Comparison of ENCODE assay signal across 30 cellular contexts in genomic region chr17:39939031-39939430, GRCh38. TPM values are rescaled to one million over a fixed set of nuclear protein-coding genes. Genes with fewer than 3 reads are reported as not detected.
DNase-seq lines count a peak whose midpoint lies in the region; ATAC-seq, FAIRE-seq and TF ChIP-seq lines count a peak whose summit lies in the region.
"Had no signal": no experiment of that assay in that cellular context is flagged by ENCODE, and none has a peak within 500 bp of the region (broad histone marks: within the 10 kb centered on the region; RNA-seq: fewer than 3 reads in every experiment).

No MANE protein-coding gene starts in this region.

- intact Hi-C loops in HepG2 (cut with micrococcal nuclease; ENCODE audit: unreplicated experiment) (loop anchor here (2.0 kb wide), 1 partner anchor 14 kb away; no protein-coding TSS in a partner anchor), right lobe of liver (cut with DNase I) (no loop called here)

- H3K36me3 ChIP-seq in HepG2 (replicated peaks in 1 of 2; ENCODE audit: control insufficient read depth in 1 of 2, insufficient read depth in 2 of 2, low read length in 2 of 2) = no peaks in the 10 kb centered on the region
- no peaks in the 10 kb centered on the region for H3K36me3 ChIP-seq in right lobe of liver
- H3K36me3 ChIP-seq: heart left ventricle, upper lobe of left lung had no signal

- H3K4me3 ChIP-seq in HepG2 (replicated peaks in 1 of 3; ENCODE audit: insufficient read depth in 1 of 3, low read depth in 2 of 3, low read length in 3 of 3) (no peak overlapping the region), right lobe of liver (no peak overlapping the region), fibroblast of mammary gland (ENCODE audit: control insufficient read depth, low read depth, low read length) (no peak overlapping the region)
- H3K4me3 ChIP-seq: heart left ventricle, SK-N-MC, upper lobe of left lung had no signal

- H3K4me1 ChIP-seq in HepG2 (ENCODE audit: insufficient read depth, low read length) (peaks cover 60% of the 10 kb centered on the region), right lobe of liver (peaks cover 0 to 11% (median 4%) of the 10 kb centered on the region in 4 donors)

- H3K79me2 ChIP-seq in HepG2 (ENCODE audit: insufficient read depth, low read length) = no peaks in the 10 kb centered on the region

- POLR2A ChIA-PET in HepG2 (lab: Yijun Ruan, JAX) = interaction anchor here (1.3 kb wide), 1 partner anchor 12 kb away, joined by 4 read pairs; the partner anchor contains the start of genes LRRC3C and ORMDL3

- H3K9ac ChIP-seq in HepG2 (ENCODE audit: insufficient read depth, low read depth, low read length) = no peak overlapping the region

- H4K20me1 ChIP-seq in HepG2 (ENCODE audit: insufficient read depth, low read length) = no peaks in the 10 kb centered on the region

- no peak for TF ChIP-seq RAD21 in HepG2 (CRISPR knock-in tag; IDR thresholded peaks at IDR 0.05)

- in situ Hi-C loops in HepG2 (cut with HindIII; ENCODE audit: extremely low pct_ligation_motif_present, low pct_unique_long_range_greater_than_20kb) = no loop called here

- H3K27ac ChIP-seq in HepG2 (ENCODE audit: extremely low read length, insufficient read depth, low read length) (no peak overlapping the region), right lobe of liver (no peak overlapping the region)
- H3K27ac ChIP-seq: SK-N-MC, upper lobe of left lung had no signal

- ATAC-seq in HepG2 = no peak
- ATAC-seq in right lobe of liver = no peak
- ATAC-seq in GM21390 (IDR thresholded peaks at IDR 0.05; ENCODE audit: unreplicated experiment) = no peak
- ATAC-seq in HG02938 (IDR thresholded peaks at IDR 0.05; ENCODE audit: unreplicated experiment) = no peak
- ATAC-seq in HG03139 (IDR thresholded peaks at IDR 0.05; ENCODE audit: unreplicated experiment) = no peak

- no peaks in the 10 kb centered on the region for H3K9me3 ChIP-seq in HepG2 (ENCODE audit: low read length)
- no peaks in the 10 kb centered on the region for H3K9me3 ChIP-seq in right lobe of liver
- H3K9me3 ChIP-seq: heart left ventricle, upper lobe of left lung had no signal

- WGBS in HepG2 (ENCODE audit: low lambda C conversion rate) = 100% methylated on average over 1 of the region's 1 CpG
- WGBS in right lobe of liver (ENCODE audit: insufficient coverage, low coverage, low lambda C conversion rate, missing lambda C conversion rate) = 100% methylated on average over 1 of the region's 1 CpG

- TF ChIP-seq EP300 in HepG2 (IDR thresholded peaks at IDR 0.05; ENCODE audit: low read depth in 2 of 2, low read length in 2 of 2) (no peak), HepG2 (CRISPR knock-in tag; IDR thresholded peaks at IDR 0.05; ENCODE audit: borderline replicate concordance) (no peak)

- CTCF ChIA-PET in HepG2 (lab: Yijun Ruan, JAX; ENCODE audit: low intra/inter-chr PET ratio, low total read pairs) = interaction anchor here (1.1 kb wide), 1 partner anchor 67 kb away, joined by 4 read pairs; no protein-coding TSS in a partner anchor

- BruUV-seq in HepG2 (replicated peaks; lab: Mats Ljungman, UMichigan) = no TSS peak

- H3K4me2 ChIP-seq in HepG2 (ENCODE audit: low read depth, low read length) = no peak overlapping the region

- no peak overlapping the region for H2AFZ ChIP-seq in HepG2 (ENCODE audit: low read length)

- TF ChIP-seq CTCF in HepG2 (CRISPR knock-in tag; IDR thresholded peaks at IDR 0.05) = no peak
- no peak for TF ChIP-seq CTCF in right lobe of liver (IDR thresholded peaks at IDR 0.05)
- TF ChIP-seq CTCF in fibroblast of mammary gland (conservative IDR thresholded peaks at IDR 0.05; ENCODE audit: control insufficient read depth, insufficient read depth, low read depth, low read length) = no peak

- DNase-seq in HepG2 (ENCODE audit: low spot score) (no peak), right lobe of liver (no peak), NCI-H69 (lab: John Stamatoyannopoulos, UW) (peak; percentile 15), fibroblast of mammary gland (ENCODE audit: low read depth) (peak; percentile 31), NCI-H345 (lab: John Stamatoyannopoulos, UW) (no peak)
- DNase-seq: activated CD4-positive, alpha-beta T cell treated with anti-CD3 and anti-CD28 coated beads, Interleukin-2, amount 50 U/mL, for 4 hours; activated CD8-positive, alpha-beta memory T cell treated with anti-CD3 and anti-CD28 coated beads, Interleukin-2, amount 50 U/mL, for 48 hours; activated effector memory CD4-positive, alpha-beta T cell treated with anti-CD3 and anti-CD28 coated beads, Interleukin-2, amount 50 U/mL, for 16 hours; activated naive CD8-positive, alpha-beta T cell treated with anti-CD3 and anti-CD28 coated beads, Interleukin-2, amount 10 ng/mL, durations not matched to agents 7 days and 5 days; GOT3; NCI-H1048; NCI-H187; NCI-H226; NCI-H774; occipital lobe; small intestine; stimulated activated CD4-positive, alpha-beta T cell treated with anti-CD3 and anti-CD28 coated beads, Interleukin-2, amount 100 ng/mL, for 24 hours; T-helper 9 cell; upper lobe of left lung had no signal

- TF ChIP-seq POLR2A in HepG2 (IDR thresholded peaks at IDR 0.05; ENCODE audit: insufficient read depth in 1 of 2, low read depth in 2 of 2, low read length in 2 of 2) (no peak), right lobe of liver (IDR thresholded peaks at IDR 0.05) (no peak)

- peaks cover 10 to 16% of the 10 kb centered on the region in 2 experiments; a peak in 3 of 5 replicates for H3K27me3 ChIP-seq in HepG2 (ENCODE audit: control insufficient read depth in 1 of 2, insufficient read depth in 2 of 2, low read length in 2 of 2)
- no peaks in the 10 kb centered on the region for H3K27me3 ChIP-seq in right lobe of liver
- H3K27me3 ChIP-seq: heart left ventricle, upper lobe of left lung had no signal

- FAIRE-seq in HepG2 (lab: Jason Lieb, UNC) = peak; percentile 44
- FAIRE-seq: D721Med, small intestine had no signal

RNA-seq across cellular contexts. Expression of gene LRRC3C, which starts 11.5 kb away (rescaled TPM):
- total RNA-seq in HepG2 (2016; rRNA removed; fragmentation: Illumina TruSeq; extraction: Trizol) (not detected in 2 replicates), right lobe of liver (not detected)
- total RNA-seq in HepG2 (2016; cell fraction: cytosol; rRNA removed; fragmentation: Illumina TruSeq; extraction: Trizol; ENCODE audit: low read depth) = not detected in 2 replicates
- total RNA-seq in HepG2 (2016; cell fraction: insoluble cytoplasmic fraction; rRNA removed; fragmentation: Illumina TruSeq; extraction: Trizol) = not detected in 2 replicates
- total RNA-seq in HepG2 (2016; cell fraction: membrane; rRNA removed; fragmentation: Illumina TruSeq; extraction: Trizol) = not detected in 2 replicates
- total RNA-seq in HepG2 (2016; cell fraction: nucleus; rRNA removed; fragmentation: Illumina TruSeq; extraction: Trizol) = not detected in 2 replicates
- polyA plus RNA-seq in HepG2 (2011; rRNA removed) = 0.10 and 0.17 TPM in 2 replicates
- 0.11 TPM in 1 of 2 replicates, not detected in the other for polyA plus RNA-seq in HepG2 (2011; cell fraction: cytosol; rRNA removed)
- polyA plus RNA-seq in HepG2 (2011; cell fraction: nucleus; rRNA removed) = not detected in 2 replicates
- not detected in 2 replicates for polyA plus RNA-seq in HepG2 (2012)
- not detected in 2 replicates for polyA plus RNA-seq in HepG2 (2016; cell fraction: cytosol; fragmentation: Illumina TruSeq; extraction: Trizol; ENCODE audit: low read depth)
- polyA plus RNA-seq in HepG2 (2016; cell fraction: insoluble cytoplasmic fraction; fragmentation: Illumina TruSeq; extraction: Trizol; ENCODE audit: low read depth) = not detected in 2 replicates
- polyA plus RNA-seq in HepG2 (2016; cell fraction: membrane; fragmentation: Illumina TruSeq; extraction: Trizol; ENCODE audit: low read depth) = not detected in 2 replicates
- polyA plus RNA-seq in HepG2 (2016; cell fraction: nucleus; fragmentation: Illumina TruSeq; extraction: Trizol; ENCODE audit: insufficient read depth, low read depth) = not detected in 2 replicates
- 0.24 TPM in 1 of 2 replicates, not detected in the other for polyA minus RNA-seq in HepG2 (2011; rRNA and poly(A)+ RNA removed; ENCODE audit: low replicate concordance)
- polyA minus RNA-seq in HepG2 (2011; cell fraction: cytosol; rRNA and poly(A)+ RNA removed) = not detected in 2 replicates
- not detected in 2 replicates for polyA minus RNA-seq in HepG2 (2011; cell fraction: nucleus; rRNA and poly(A)+ RNA removed)
- total RNA-seq: activated naive CD8-positive, alpha-beta T cell treated with anti-CD3 and anti-CD28 coated beads, Interleukin-2, amount 10 ng/mL, durations not matched to agents 7 days and 5 days; cerebellum; fibroblast of villous mesenchyme; heart left ventricle; LHCN-M2; occipital lobe; upper lobe of left lung; WTC11 had no signal
- polyA plus RNA-seq: CD14-positive monocyte, heart left ventricle, small intestine had no signal

RNA-seq across cellular contexts. Expression of gene ORMDL3, which starts 11.6 kb away (rescaled TPM):
- total RNA-seq in HepG2 (2016; rRNA removed; fragmentation: Illumina TruSeq; extraction: Trizol) (125 and 181 TPM in 2 replicates), right lobe of liver (100 to 1,000 TPM; 105 to 174 (median 128) TPM)
- total RNA-seq in HepG2 (2016; cell fraction: cytosol; rRNA removed; fragmentation: Illumina TruSeq; extraction: Trizol; ENCODE audit: low read depth) = 52.8 and 58.2 TPM in 2 replicates
- total RNA-seq in HepG2 (2016; cell fraction: insoluble cytoplasmic fraction; rRNA removed; fragmentation: Illumina TruSeq; extraction: Trizol) = 110 and 214 TPM in 2 replicates
- 136 and 143 TPM in 2 replicates for total RNA-seq in HepG2 (2016; cell fraction: membrane; rRNA removed; fragmentation: Illumina TruSeq; extraction: Trizol)
- 112 and 134 TPM in 2 replicates for total RNA-seq in HepG2 (2016; cell fraction: nucleus; rRNA removed; fragmentation: Illumina TruSeq; extraction: Trizol)
- 384 and 546 TPM in 2 replicates for polyA plus RNA-seq in HepG2 (2011; rRNA removed)
- polyA plus RNA-seq in HepG2 (2011; cell fraction: cytosol; rRNA removed) = 330 and 331 TPM in 2 replicates
- polyA plus RNA-seq in HepG2 (2011; cell fraction: nucleus; rRNA removed) = 319 and 431 TPM in 2 replicates
- 176 and 292 TPM in 2 replicates for polyA plus RNA-seq in HepG2 (2012)
- polyA plus RNA-seq in HepG2 (2016; cell fraction: cytosol; fragmentation: Illumina TruSeq; extraction: Trizol; ENCODE audit: low read depth) = 35.1 and 42.1 TPM in 2 replicates
- 81.8 and 96.3 TPM in 2 replicates for polyA plus RNA-seq in HepG2 (2016; cell fraction: insoluble cytoplasmic fraction; fragmentation: Illumina TruSeq; extraction: Trizol; ENCODE audit: low read depth)
- 72.9 and 81.6 TPM in 2 replicates for polyA plus RNA-seq in HepG2 (2016; cell fraction: membrane; fragmentation: Illumina TruSeq; extraction: Trizol; ENCODE audit: low read depth)
- 169 and 170 TPM in 2 replicates for polyA plus RNA-seq in HepG2 (2016; cell fraction: nucleus; fragmentation: Illumina TruSeq; extraction: Trizol; ENCODE audit: insufficient read depth, low read depth)
- polyA minus RNA-seq in HepG2 (2011; rRNA and poly(A)+ RNA removed; ENCODE audit: low replicate concordance) = 76.0 and 1,167 TPM in 2 replicates
- 115 and 192 TPM in 2 replicates for polyA minus RNA-seq in HepG2 (2011; cell fraction: cytosol; rRNA and poly(A)+ RNA removed)
- 79.2 and 94.6 TPM in 2 replicates for polyA minus RNA-seq in HepG2 (2011; cell fraction: nucleus; rRNA and poly(A)+ RNA removed)

RNA-seq across cellular contexts. Expression of gene GSDMB, which starts 20.6 kb away (rescaled TPM):
- total RNA-seq in HepG2 (2016; rRNA removed; fragmentation: Illumina TruSeq; extraction: Trizol) (0.70 and 3.3 TPM in 2 replicates), right lobe of liver (10 to 100 TPM in 3 of 6 experiments, 1 to 10 TPM in 3; 4.7 to 40.8 (median 18.8) TPM)
- 0.44 and 0.51 TPM in 2 replicates for total RNA-seq in HepG2 (2016; cell fraction: cytosol; rRNA removed; fragmentation: Illumina TruSeq; extraction: Trizol; ENCODE audit: low read depth)
- total RNA-seq in HepG2 (2016; cell fraction: insoluble cytoplasmic fraction; rRNA removed; fragmentation: Illumina TruSeq; extraction: Trizol) = 0.76 and 2.9 TPM in 2 replicates
- total RNA-seq in HepG2 (2016; cell fraction: membrane; rRNA removed; fragmentation: Illumina TruSeq; extraction: Trizol) = 0.31 and 0.62 TPM in 2 replicates
- total RNA-seq in HepG2 (2016; cell fraction: nucleus; rRNA removed; fragmentation: Illumina TruSeq; extraction: Trizol) = 8.3 and 9.3 TPM in 2 replicates
- 30.4 and 39.4 TPM in 2 replicates for polyA plus RNA-seq in HepG2 (2011; rRNA removed)
- polyA plus RNA-seq in HepG2 (2011; cell fraction: cytosol; rRNA removed) = 3.7 and 4.3 TPM in 2 replicates
- polyA plus RNA-seq in HepG2 (2011; cell fraction: nucleus; rRNA removed) = 140 and 180 TPM in 2 replicates
- polyA plus RNA-seq in HepG2 (2012) = 36.5 and 54.8 TPM in 2 replicates
- polyA plus RNA-seq in HepG2 (2016; cell fraction: cytosol; fragmentation: Illumina TruSeq; extraction: Trizol; ENCODE audit: low read depth) = 0.33 and 0.52 TPM in 2 replicates
- polyA plus RNA-seq in HepG2 (2016; cell fraction: insoluble cytoplasmic fraction; fragmentation: Illumina TruSeq; extraction: Trizol; ENCODE audit: low read depth) = 0.73 and 1.2 TPM in 2 replicates
- 0.26 and 0.35 TPM in 2 replicates for polyA plus RNA-seq in HepG2 (2016; cell fraction: membrane; fragmentation: Illumina TruSeq; extraction: Trizol; ENCODE audit: low read depth)
- 21.8 and 24.9 TPM in 2 replicates for polyA plus RNA-seq in HepG2 (2016; cell fraction: nucleus; fragmentation: Illumina TruSeq; extraction: Trizol; ENCODE audit: insufficient read depth, low read depth)
- 4.9 and 23.3 TPM in 2 replicates for polyA minus RNA-seq in HepG2 (2011; rRNA and poly(A)+ RNA removed; ENCODE audit: low replicate concordance)
- 1.1 and 1.5 TPM in 2 replicates for polyA minus RNA-seq in HepG2 (2011; cell fraction: cytosol; rRNA and poly(A)+ RNA removed)
- 42.0 and 56.2 TPM in 2 replicates for polyA minus RNA-seq in HepG2 (2011; cell fraction: nucleus; rRNA and poly(A)+ RNA removed)
- polyA plus RNA-seq: CD14-positive monocyte had no signal

RNA-seq across cellular contexts. Expression of gene GSDMA, which starts 23.8 kb away (rescaled TPM):
- total RNA-seq in HepG2 (2016; rRNA removed; fragmentation: Illumina TruSeq; extraction: Trizol) (not detected in 2 replicates), right lobe of liver (under 1 TPM in 2 of 6 experiments, not detected in 4; 0.42 to 0.99 TPM)
- total RNA-seq in HepG2 (2016; cell fraction: cytosol; rRNA removed; fragmentation: Illumina TruSeq; extraction: Trizol; ENCODE audit: low read depth) = not detected in 2 replicates
- total RNA-seq in HepG2 (2016; cell fraction: insoluble cytoplasmic fraction; rRNA removed; fragmentation: Illumina TruSeq; extraction: Trizol) = not detected in 2 replicates
- not detected in 2 replicates for total RNA-seq in HepG2 (2016; cell fraction: membrane; rRNA removed; fragmentation: Illumina TruSeq; extraction: Trizol)
- total RNA-seq in HepG2 (2016; cell fraction: nucleus; rRNA removed; fragmentation: Illumina TruSeq; extraction: Trizol) = not detected in 2 replicates
- polyA plus RNA-seq in HepG2 (2011; rRNA removed) = 0.07 TPM in 1 of 2 replicates, not detected in the other
- polyA plus RNA-seq in HepG2 (2011; cell fraction: cytosol; rRNA removed) = 0.08 TPM in 1 of 2 replicates, not detected in the other
- polyA plus RNA-seq in HepG2 (2011; cell fraction: nucleus; rRNA removed) = not detected in 2 replicates
- polyA plus RNA-seq in HepG2 (2012) = not detected in 2 replicates
- not detected in 2 replicates for polyA plus RNA-seq in HepG2 (2016; cell fraction: cytosol; fragmentation: Illumina TruSeq; extraction: Trizol; ENCODE audit: low read depth)
- polyA plus RNA-seq in HepG2 (2016; cell fraction: insoluble cytoplasmic fraction; fragmentation: Illumina TruSeq; extraction: Trizol; ENCODE audit: low read depth) = not detected in 2 replicates
- not detected in 2 replicates for polyA plus RNA-seq in HepG2 (2016; cell fraction: membrane; fragmentation: Illumina TruSeq; extraction: Trizol; ENCODE audit: low read depth)
- polyA plus RNA-seq in HepG2 (2016; cell fraction: nucleus; fragmentation: Illumina TruSeq; extraction: Trizol; ENCODE audit: insufficient read depth, low read depth) = not detected in 2 replicates
- polyA minus RNA-seq in HepG2 (2011; rRNA and poly(A)+ RNA removed; ENCODE audit: low replicate concordance) = not detected in 2 replicates
- not detected in 2 replicates for polyA minus RNA-seq in HepG2 (2011; cell fraction: cytosol; rRNA and poly(A)+ RNA removed)
- polyA minus RNA-seq in HepG2 (2011; cell fraction: nucleus; rRNA and poly(A)+ RNA removed) = not detected in 2 replicates
- total RNA-seq: cerebellum, LHCN-M2, occipital lobe, WTC11 had no signal
- polyA plus RNA-seq: CD14-positive monocyte had no signal

RNA-seq across cellular contexts. Expression of gene PSMD3, which starts 41.6 kb away (rescaled TPM):
- total RNA-seq in HepG2 (2016; rRNA removed; fragmentation: Illumina TruSeq; extraction: Trizol) (114 and 146 TPM in 2 replicates), right lobe of liver (10 to 100 TPM; 58.3 to 85.3 (median 67.4) TPM)
- total RNA-seq in HepG2 (2016; cell fraction: cytosol; rRNA removed; fragmentation: Illumina TruSeq; extraction: Trizol; ENCODE audit: low read depth) = 19.9 and 20.3 TPM in 2 replicates
- 99.4 and 154 TPM in 2 replicates for total RNA-seq in HepG2 (2016; cell fraction: insoluble cytoplasmic fraction; rRNA removed; fragmentation: Illumina TruSeq; extraction: Trizol)
- 37.5 and 39.8 TPM in 2 replicates for total RNA-seq in HepG2 (2016; cell fraction: membrane; rRNA removed; fragmentation: Illumina TruSeq; extraction: Trizol)
- total RNA-seq in HepG2 (2016; cell fraction: nucleus; rRNA removed; fragmentation: Illumina TruSeq; extraction: Trizol) = 88.8 and 102 TPM in 2 replicates
- 97.4 and 118 TPM in 2 replicates for polyA plus RNA-seq in HepG2 (2011; rRNA removed)
- polyA plus RNA-seq in HepG2 (2011; cell fraction: cytosol; rRNA removed) = 82.0 and 93.0 TPM in 2 replicates
- polyA plus RNA-seq in HepG2 (2011; cell fraction: nucleus; rRNA removed) = 117 and 120 TPM in 2 replicates
- polyA plus RNA-seq in HepG2 (2012) = 97.2 and 131 TPM in 2 replicates
- 14.5 and 14.8 TPM in 2 replicates for polyA plus RNA-seq in HepG2 (2016; cell fraction: cytosol; fragmentation: Illumina TruSeq; extraction: Trizol; ENCODE audit: low read depth)
- 110 and 126 TPM in 2 replicates for polyA plus RNA-seq in HepG2 (2016; cell fraction: insoluble cytoplasmic fraction; fragmentation: Illumina TruSeq; extraction: Trizol; ENCODE audit: low read depth)
- polyA plus RNA-seq in HepG2 (2016; cell fraction: membrane; fragmentation: Illumina TruSeq; extraction: Trizol; ENCODE audit: low read depth) = 20.5 and 22.5 TPM in 2 replicates
- 160 and 165 TPM in 2 replicates for polyA plus RNA-seq in HepG2 (2016; cell fraction: nucleus; fragmentation: Illumina TruSeq; extraction: Trizol; ENCODE audit: insufficient read depth, low read depth)
- 151 and 161 TPM in 2 replicates for polyA minus RNA-seq in HepG2 (2011; rRNA and poly(A)+ RNA removed; ENCODE audit: low replicate concordance)
- 49.5 and 51.3 TPM in 2 replicates for polyA minus RNA-seq in HepG2 (2011; cell fraction: cytosol; rRNA and poly(A)+ RNA removed)
- polyA minus RNA-seq in HepG2 (2011; cell fraction: nucleus; rRNA and poly(A)+ RNA removed) = 34.4 and 36.3 TPM in 2 replicates

Comparison
In these comparisons a context has a peak if more than half of its experiments do, and no peak if none do; other contexts are left out.
1. DNase-seq: peak in NCI-H69 (single experiment) and fibroblast of mammary gland (single experiment); none in HepG2 (single experiment), right lobe of liver (0 of 3) and NCI-H345 (single experiment).